ENCODE assay signal across 29 cellular contexts in the genomic region with DNA sequence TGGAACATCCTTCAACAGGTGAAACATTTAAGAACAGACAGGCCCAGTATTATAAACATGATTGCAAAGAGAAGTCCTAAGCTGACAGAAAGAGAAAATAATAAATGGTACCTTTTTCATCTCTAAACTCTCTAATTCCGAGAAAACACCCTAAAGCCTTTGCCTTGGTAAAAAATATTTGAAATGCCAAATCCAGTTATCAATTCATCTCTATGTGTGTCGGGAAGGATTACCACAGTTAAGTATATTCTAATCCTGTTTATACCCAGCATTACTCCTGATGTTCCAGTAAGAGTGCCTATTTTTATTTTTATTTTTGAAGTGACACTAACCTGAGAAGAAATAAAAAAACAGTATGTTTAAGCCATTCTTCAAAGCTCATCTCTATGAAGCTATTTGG.
A peak's percentile ranks its signal among the peaks of the same experiment; 100 is the strongest.
DNase-seq lines count a peak whose midpoint lies in the region; ATAC-seq, FAIRE-seq and TF ChIP-seq lines count a peak whose summit lies in the region.
"Had no signal": no experiment of that assay in that cellular context is flagged by ENCODE, and none has a peak within 500 bp of the region (broad histone marks: within the 10 kb centered on the region; RNA-seq: fewer than 3 reads in every experiment).

No MANE protein-coding gene starts in this region.

- no peaks in the 10 kb centered on the region for H3K79me1 ChIP-seq in mesenchymal stem cell (replicated peaks; ENCODE audit: low read length, poor library complexity, severe bottlenecking)

- H2BK120ac ChIP-seq in mesenchymal stem cell (ENCODE audit: low read depth, low read length) = no peak overlapping the region

- H3F3A ChIP-seq in PC-9 (ENCODE audit: insufficient read depth, low read depth) = peaks cover 8% of the 10 kb centered on the region

- no peak overlapping the region for H2AK5ac ChIP-seq in mesenchymal stem cell (ENCODE audit: low read length, severe bottlenecking)

- no peaks in the 10 kb centered on the region for H3K9me2 ChIP-seq in PC-9 (ENCODE audit: insufficient read depth)

- H3K9ac ChIP-seq in astrocyte (ENCODE audit: low read length) (no peak overlapping the region), mesenchymal stem cell (ENCODE audit: low read length) (no peak overlapping the region)
- H3K9ac ChIP-seq: KMS-11 had no signal

- H3K4me1 ChIP-seq in astrocyte (ENCODE audit: insufficient read depth, low read length) = peaks cover 21% of the 10 kb centered on the region
- H3K4me1 ChIP-seq in mesenchymal stem cell (ENCODE audit: control insufficient read depth, insufficient read depth, low read depth, low read length) = no peaks in the 10 kb centered on the region
- H3K4me1 ChIP-seq in thoracic aorta (ENCODE audit: control insufficient read depth in 1 of 2, low read depth in 2 of 2) = peaks cover 18 to 49% of the 10 kb centered on the region in 2 donors
- peaks cover 27% of the 10 kb centered on the region for H3K4me1 ChIP-seq in PC-9 (replicated peaks; ENCODE audit: insufficient read depth)

- H3K27ac ChIP-seq in astrocyte (ENCODE audit: low read depth, low read length) = no peak overlapping the region
- peak overlapping the region; percentile 71 for H3K27ac ChIP-seq in mesenchymal stem cell (ENCODE audit: low read length, poor library complexity, severe bottlenecking)
- peak overlapping the region; percentile 56 to 66 for H3K27ac ChIP-seq in thoracic aorta
- H3K27ac ChIP-seq in PC-9 = no peak overlapping the region
- H3K27ac ChIP-seq: 22Rv1, C4-2B, HL-60, KMS-11, RWPE1, SK-N-MC had no signal

- intact Hi-C loops in PC-9 (cut with micrococcal nuclease; ENCODE audit: unreplicated experiment) = no loop called here
- intact Hi-C loops in activated CD4-positive, alpha-beta T cell treated with anti-CD3 and anti-CD28 coated beads for 36 hours (cut with DNase I, micrococcal nuclease) = no loop called here

- H3K4me3 ChIP-seq in astrocyte (ENCODE audit: insufficient read depth, low read depth, low read length) (no peak overlapping the region), mesenchymal stem cell (ENCODE audit: insufficient read depth in 1 of 2, low read depth in 1 of 2, low read length in 2 of 2) (no peak overlapping the region), thoracic aorta (no peak overlapping the region), PC-9 (no peak overlapping the region)
- H3K4me3 ChIP-seq: SK-N-MC had no signal

- no peak overlapping the region for H4K8ac ChIP-seq in mesenchymal stem cell (ENCODE audit: low read length)

- H3K4me1 Mint-ChIP-seq in astrocyte (ENCODE audit: low read depth, unreplicated experiment) = peaks cover 38% of the 10 kb centered on the region
- no peaks in the 10 kb centered on the region for H3K4me1 Mint-ChIP-seq in activated CD4-positive, alpha-beta T cell treated with anti-CD3 and anti-CD28 coated beads for 36 hours
- H3K4me1 Mint-ChIP-seq: B cell had no signal

- no peaks in the 10 kb centered on the region for H3K36me3 Mint-ChIP-seq in astrocyte (ENCODE audit: low read depth, unreplicated experiment)
- H3K36me3 Mint-ChIP-seq in activated CD4-positive, alpha-beta T cell treated with anti-CD3 and anti-CD28 coated beads for 36 hours (ENCODE audit: low read depth) = no peaks in the 10 kb centered on the region
- H3K36me3 Mint-ChIP-seq: CD8-positive, alpha-beta T cell had no signal

- no peaks in the 10 kb centered on the region for H3K27me3 ChIP-seq in astrocyte (ENCODE audit: insufficient read depth, low read length)
- no peaks in the 10 kb centered on the region for H3K27me3 ChIP-seq in mesenchymal stem cell (ENCODE audit: control insufficient read depth in 1 of 2, insufficient read depth in 1 of 2, low read length in 2 of 2)
- no peaks in the 10 kb centered on the region for H3K27me3 ChIP-seq in thoracic aorta (replicated peaks; ENCODE audit: insufficient read depth)
- no peaks in the 10 kb centered on the region for H3K27me3 ChIP-seq in PC-9 (ENCODE audit: insufficient read depth, low read depth)

- H4K20me1 ChIP-seq in astrocyte (ENCODE audit: insufficient read depth, low read length) = no peaks in the 10 kb centered on the region
- no peaks in the 10 kb centered on the region for H4K20me1 ChIP-seq in PC-9 (ENCODE audit: insufficient read depth)

- no peak overlapping the region for H2BK15ac ChIP-seq in mesenchymal stem cell (ENCODE audit: low read depth, poor library complexity, severe bottlenecking)

- H3K4me2 ChIP-seq in astrocyte (ENCODE audit: low read length) (no peak overlapping the region), mesenchymal stem cell (ENCODE audit: low read length, poor library complexity, severe bottlenecking) (no peak overlapping the region), PC-9 (no peak overlapping the region)
- H3K4me2 ChIP-seq: KMS-11 had no signal

- peak overlapping the region; percentile 94 for H3K27ac Mint-ChIP-seq in astrocyte (ENCODE audit: unreplicated experiment)
- no peak overlapping the region for H3K27ac Mint-ChIP-seq in activated CD4-positive, alpha-beta T cell treated with anti-CD3 and anti-CD28 coated beads for 36 hours
- H3K27ac Mint-ChIP-seq: B cell; CD8-positive, alpha-beta T cell; IgD-negative memory B cell had no signal

- DNase-seq in NCI-H82 (lab: John Stamatoyannopoulos, UW) (peak; percentile 38), NCI-H82 treated with DMSO at 0.1 percent for 48 hours (lab: John Stamatoyannopoulos, UW; ENCODE audit: unreplicated experiment) (no peak), astrocyte (ENCODE audit: low read depth) (no peak), mesenchymal stem cell (no peak), thoracic aorta (ENCODE audit: low spot score) (no peak), NCI-H526 treated with DMSO at 0.1 percent for 48 hours (lab: John Stamatoyannopoulos, UW) (no peak), PC-9 (no peak)
- DNase-seq in activated CD4-positive, alpha-beta T cell treated with anti-CD3 and anti-CD28 coated beads for 36 hours = no peak
- DNase-seq: Caco-2; CD8-positive, alpha-beta T cell; NCI-H1048; NCI-H1417 treated with DMSO at 0.1 percent for 48 hours; NCI-H1694 treated with DMSO at 0.1 percent for 48 hours; NCI-H2081; NCI-H2171; NCI-H226; NCI-H510A treated with DMSO at 0.1 percent for 48 hours; NCI-H748 treated with DMSO at 0.1 percent for 48 hours; NK-92 treated with Interleukin-12 subunit alpha and Interleukin-12 subunit beta, amount 100 ng/mL, for 24 hours; SIG-M5 had no signal

- H3K79me2 ChIP-seq in astrocyte (ENCODE audit: insufficient read depth, low read length) (no peaks in the 10 kb centered on the region), PC-9 (ENCODE audit: low read depth) (no peaks in the 10 kb centered on the region)

- 80% methylated on average over 1 of the region's 2 CpGs for WGBS in mesenchymal stem cell

- no peaks in the 10 kb centered on the region for H3K9me3 Mint-ChIP-seq in astrocyte (ENCODE audit: unreplicated experiment)
- H3K9me3 Mint-ChIP-seq in activated CD4-positive, alpha-beta T cell treated with anti-CD3 and anti-CD28 coated beads for 36 hours (ENCODE audit: low read depth) = no peaks in the 10 kb centered on the region
- H3K9me3 Mint-ChIP-seq: CD8-positive, alpha-beta T cell; IgD-negative memory B cell had no signal

- H2AFZ ChIP-seq in astrocyte (ENCODE audit: low read depth, low read length) = no peak overlapping the region
- H2AFZ ChIP-seq in mesenchymal stem cell (ENCODE audit: low read depth, low read length) = no peak overlapping the region
- H2AFZ ChIP-seq in PC-9 = no peak overlapping the region

- H3K14ac ChIP-seq in mesenchymal stem cell (ENCODE audit: low read length in 2 of 2) = no peak overlapping the region

- POLR2A ChIA-PET in PC-9 (lab: Charles Lee; ENCODE audit: unreplicated experiment) = no interaction called here
- POLR2A ChIA-PET in activated CD4-positive, alpha-beta T cell treated with anti-CD3 and anti-CD28 coated beads for 36 hours (lab: Charles Lee) = no interaction called here

- H3K9me3 ChIP-seq in astrocyte (ENCODE audit: insufficient read depth, low read depth, low read length) = no peaks in the 10 kb centered on the region
- no peaks in the 10 kb centered on the region for H3K9me3 ChIP-seq in mesenchymal stem cell (ENCODE audit: control insufficient read depth, low read length)
- no peaks in the 10 kb centered on the region for H3K9me3 ChIP-seq in thoracic aorta
- H3K9me3 ChIP-seq in PC-9 (ENCODE audit: insufficient read depth, low read depth) = no peaks in the 10 kb centered on the region
- H3K9me3 ChIP-seq: Caco-2 had no signal

- no peak overlapping the region for H3K4ac ChIP-seq in mesenchymal stem cell (ENCODE audit: low read depth in 1 of 2, low read length in 2 of 2)

- no TSS peak for BruUV-seq in PC-9 (replicated peaks; lab: Mats Ljungman, UMichigan)

- no peak overlapping the region for H2BK12ac ChIP-seq in mesenchymal stem cell (ENCODE audit: low read length in 2 of 2)

- H3K18ac ChIP-seq in mesenchymal stem cell (ENCODE audit: low read depth in 1 of 2, low read length in 2 of 2) = no peak overlapping the region

- CTCF ChIA-PET in PC-9 (lab: Charles Lee) = no interaction called here
- CTCF ChIA-PET in activated CD4-positive, alpha-beta T cell treated with anti-CD3 and anti-CD28 coated beads for 36 hours (lab: Charles Lee) = no interaction called here

- H3K27me3 Mint-ChIP-seq in astrocyte (ENCODE audit: low read depth, unreplicated experiment) = no peaks in the 10 kb centered on the region
- no peaks in the 10 kb centered on the region for H3K27me3 Mint-ChIP-seq in activated CD4-positive, alpha-beta T cell treated with anti-CD3 and anti-CD28 coated beads for 36 hours
- H3K27me3 Mint-ChIP-seq: B cell, IgD-negative memory B cell had no signal

- peak; percentile 26 for FAIRE-seq in astrocyte (lab: Jason Lieb, UNC)
- FAIRE-seq: H1 had no signal

- H3K36me3 ChIP-seq in astrocyte (ENCODE audit: insufficient read depth, low read length) (no peaks in the 10 kb centered on the region), mesenchymal stem cell (ENCODE audit: control insufficient read depth in 1 of 2, insufficient read depth in 2 of 2, low read depth in 1 of 2, low read length in 2 of 2) (no peaks in the 10 kb centered on the region), thoracic aorta (no peaks in the 10 kb centered on the region), PC-9 (ENCODE audit: low read depth) (no peaks in the 10 kb centered on the region)

- H3K4me3 Mint-ChIP-seq in astrocyte (ENCODE audit: unreplicated experiment) = no peak overlapping the region
- no peak overlapping the region for H3K4me3 Mint-ChIP-seq in activated CD4-positive, alpha-beta T cell treated with anti-CD3 and anti-CD28 coated beads for 36 hours
- H3K4me3 Mint-ChIP-seq: B cell; CD8-positive, alpha-beta T cell; IgD-negative memory B cell had no signal

- TF ChIP-seq CTCF in astrocyte (IDR thresholded peaks at IDR 0.05; ENCODE audit: insufficient read depth, low read depth, low read length) = no peak
- TF ChIP-seq CTCF in thoracic aorta (IDR thresholded peaks at IDR 0.05) = no peak
- no peak for TF ChIP-seq CTCF in PC-9 (conservative IDR thresholded peaks at IDR 0.05)

- H2BK5ac ChIP-seq in mesenchymal stem cell (ENCODE audit: low read depth, low read length, poor library complexity, severe bottlenecking) = no peak overlapping the region

- no peak for ATAC-seq in thoracic aorta (ENCODE audit: insufficient number of reproducible peaks, low FRiP score, low read depth)
- ATAC-seq in activated CD4-positive, alpha-beta T cell treated with anti-CD3 and anti-CD28 coated beads for 36 hours = no peak
- ATAC-seq: CD8-positive, alpha-beta T cell had no signal

- no peak overlapping the region for H3K23ac ChIP-seq in mesenchymal stem cell (ENCODE audit: low read length in 2 of 2)

- no peak overlapping the region for H4K91ac ChIP-seq in mesenchymal stem cell (ENCODE audit: low read length)

Comparison
In these comparisons a context has a peak if more than half of its experiments do, and no peak if none do; other contexts are left out.
1. H3K27ac ChIP-seq: peak in mesenchymal stem cell (single experiment) and thoracic aorta (2 of 2); none in astrocyte (single experiment) and PC-9 (single experiment).